2 cellular contexts compared by ENCODE assay signal in the genomic region with DNA sequence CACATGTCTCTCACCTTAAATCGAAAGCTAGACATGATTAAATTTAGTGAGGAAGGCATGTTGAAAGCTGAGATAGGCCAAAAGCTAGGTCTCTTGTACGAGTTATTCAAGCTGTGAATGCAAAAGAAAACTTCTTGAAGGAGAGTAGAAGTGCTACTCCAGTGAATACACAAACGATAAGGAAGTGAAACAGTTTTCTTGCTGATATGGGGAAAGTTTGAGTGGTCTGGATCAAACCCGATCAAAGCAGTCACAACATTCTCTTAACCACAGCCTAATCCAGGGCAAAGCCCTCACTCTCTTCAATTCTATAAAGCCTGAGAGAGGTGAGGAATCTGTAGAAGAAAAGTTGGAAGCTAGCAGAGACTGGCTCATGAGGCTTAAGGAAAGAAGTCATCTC.
TF ChIP-seq lines count a peak whose summit lies in the region.

No MANE protein-coding gene starts in this region.

TF ChIP-seq in GM23338, 12 proteins besides CTCF, POLR2A, EP300 and RAD21 (continues in another document):
- no peak for TF ChIP-seq POLR2AphosphoS5 (IDR thresholded peaks at IDR 0.05; ENCODE audit: low read depth)
- no peak for TF ChIP-seq ZNF331 (CRISPR knock-in tag; IDR thresholded peaks at IDR 0.05; ENCODE audit: low read depth)
- TF ChIP-seq EZH2phosphoT487 (IDR thresholded peaks at IDR 0.05; ENCODE audit: unreplicated experiment), result no peak
- no peak for TF ChIP-seq ZNF114 (CRISPR knock-in tag; IDR thresholded peaks at IDR 0.05)
- no peak for TF ChIP-seq EZH2 (IDR thresholded peaks at IDR 0.05; ENCODE audit: low read depth, unreplicated experiment)
- no peak for TF ChIP-seq NANOG (IDR thresholded peaks at IDR 0.05; ENCODE audit: borderline replicate concordance)
- TF ChIP-seq, protein P1, sequence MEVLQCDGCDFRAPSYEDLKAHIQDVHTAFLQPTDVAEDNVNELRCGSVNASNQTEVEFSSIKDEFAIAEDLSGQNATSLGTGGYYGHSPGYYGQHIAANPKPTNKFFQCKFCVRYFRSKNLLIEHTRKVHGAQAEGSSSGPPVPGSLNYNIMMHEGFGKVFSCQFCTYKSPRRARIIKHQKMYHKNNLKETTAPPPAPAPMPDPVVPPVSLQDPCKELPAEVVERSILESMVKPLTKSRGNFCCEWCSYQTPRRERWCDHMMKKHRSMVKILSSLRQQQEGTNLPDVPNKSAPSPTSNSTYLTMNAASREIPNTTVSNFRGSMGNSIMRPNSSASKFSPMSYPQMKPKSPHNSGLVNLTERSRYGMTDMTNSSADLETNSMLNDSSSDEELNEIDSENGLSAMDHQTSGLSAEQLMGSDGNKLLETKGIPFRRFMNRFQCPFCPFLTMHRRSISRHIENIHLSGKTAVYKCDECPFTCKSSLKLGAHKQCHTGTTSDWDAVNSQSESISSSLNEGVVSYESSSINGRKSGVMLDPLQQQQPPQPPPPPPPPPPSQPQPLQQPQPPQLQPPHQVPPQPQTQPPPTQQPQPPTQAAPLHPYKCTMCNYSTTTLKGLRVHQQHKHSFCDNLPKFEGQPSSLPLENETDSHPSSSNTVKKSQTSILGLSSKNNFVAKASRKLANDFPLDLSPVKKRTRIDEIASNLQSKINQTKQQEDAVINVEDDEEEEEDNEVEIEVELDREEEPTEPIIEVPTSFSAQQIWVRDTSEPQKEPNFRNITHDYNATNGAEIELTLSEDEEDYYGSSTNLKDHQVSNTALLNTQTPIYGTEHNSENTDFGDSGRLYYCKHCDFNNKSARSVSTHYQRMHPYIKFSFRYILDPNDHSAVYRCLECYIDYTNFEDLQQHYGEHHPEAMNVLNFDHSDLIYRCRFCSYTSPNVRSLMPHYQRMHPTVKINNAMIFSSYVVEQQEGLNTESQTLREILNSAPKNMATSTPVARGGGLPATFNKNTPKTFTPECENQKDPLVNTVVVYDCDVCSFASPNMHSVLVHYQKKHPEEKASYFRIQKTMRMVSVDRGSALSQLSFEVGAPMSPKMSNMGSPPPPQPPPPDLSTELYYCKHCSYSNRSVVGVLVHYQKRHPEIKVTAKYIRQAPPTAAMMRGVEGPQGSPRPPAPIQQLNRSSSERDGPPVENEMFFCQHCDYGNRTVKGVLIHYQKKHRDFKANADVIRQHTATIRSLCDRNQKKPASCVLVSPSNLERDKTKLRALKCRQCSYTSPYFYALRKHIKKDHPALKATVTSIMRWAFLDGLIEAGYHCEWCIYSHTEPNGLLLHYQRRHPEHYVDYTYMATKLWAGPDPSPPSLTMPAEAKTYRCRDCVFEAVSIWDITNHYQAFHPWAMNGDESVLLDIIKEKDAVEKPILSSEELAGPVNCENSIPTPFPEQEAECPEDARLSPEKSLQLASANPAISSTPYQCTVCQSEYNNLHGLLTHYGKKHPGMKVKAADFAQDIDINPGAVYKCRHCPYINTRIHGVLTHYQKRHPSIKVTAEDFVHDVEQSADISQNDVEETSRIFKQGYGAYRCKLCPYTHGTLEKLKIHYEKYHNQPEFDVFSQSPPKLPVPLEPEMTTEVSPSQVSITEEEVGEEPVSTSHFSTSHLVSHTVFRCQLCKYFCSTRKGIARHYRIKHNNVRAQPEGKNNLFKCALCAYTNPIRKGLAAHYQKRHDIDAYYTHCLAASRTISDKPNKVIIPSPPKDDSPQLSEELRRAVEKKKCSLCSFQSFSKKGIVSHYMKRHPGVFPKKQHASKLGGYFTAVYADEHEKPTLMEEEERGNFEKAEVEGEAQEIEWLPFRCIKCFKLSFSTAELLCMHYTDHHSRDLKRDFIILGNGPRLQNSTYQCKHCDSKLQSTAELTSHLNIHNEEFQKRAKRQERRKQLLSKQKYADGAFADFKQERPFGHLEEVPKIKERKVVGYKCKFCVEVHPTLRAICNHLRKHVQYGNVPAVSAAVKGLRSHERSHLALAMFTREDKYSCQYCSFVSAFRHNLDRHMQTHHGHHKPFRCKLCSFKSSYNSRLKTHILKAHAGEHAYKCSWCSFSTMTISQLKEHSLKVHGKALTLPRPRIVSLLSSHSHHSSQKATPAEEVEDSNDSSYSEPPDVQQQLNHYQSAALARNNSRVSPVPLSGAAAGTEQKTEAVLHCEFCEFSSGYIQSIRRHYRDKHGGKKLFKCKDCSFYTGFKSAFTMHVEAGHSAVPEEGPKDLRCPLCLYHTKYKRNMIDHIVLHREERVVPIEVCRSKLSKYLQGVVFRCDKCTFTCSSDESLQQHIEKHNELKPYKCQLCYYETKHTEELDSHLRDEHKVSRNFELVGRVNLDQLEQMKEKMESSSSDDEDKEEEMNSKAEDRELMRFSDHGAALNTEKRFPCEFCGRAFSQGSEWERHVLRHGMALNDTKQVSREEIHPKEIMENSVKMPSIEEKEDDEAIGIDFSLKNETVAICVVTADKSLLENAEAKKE (CRISPR knock-in tag; IDR thresholded peaks at IDR 0.05), result no peak
- TF ChIP-seq JUNB (IDR thresholded peaks at IDR 0.05; ENCODE audit: unreplicated experiment), result no peak
- no peak for TF ChIP-seq STAT1 (IDR thresholded peaks at IDR 0.05; ENCODE audit: unreplicated experiment)
- TF ChIP-seq CREB1 (CRISPR knock-in tag; IDR thresholded peaks at IDR 0.05; ENCODE audit: low read depth), result no peak
- TF ChIP-seq, protein P2, sequence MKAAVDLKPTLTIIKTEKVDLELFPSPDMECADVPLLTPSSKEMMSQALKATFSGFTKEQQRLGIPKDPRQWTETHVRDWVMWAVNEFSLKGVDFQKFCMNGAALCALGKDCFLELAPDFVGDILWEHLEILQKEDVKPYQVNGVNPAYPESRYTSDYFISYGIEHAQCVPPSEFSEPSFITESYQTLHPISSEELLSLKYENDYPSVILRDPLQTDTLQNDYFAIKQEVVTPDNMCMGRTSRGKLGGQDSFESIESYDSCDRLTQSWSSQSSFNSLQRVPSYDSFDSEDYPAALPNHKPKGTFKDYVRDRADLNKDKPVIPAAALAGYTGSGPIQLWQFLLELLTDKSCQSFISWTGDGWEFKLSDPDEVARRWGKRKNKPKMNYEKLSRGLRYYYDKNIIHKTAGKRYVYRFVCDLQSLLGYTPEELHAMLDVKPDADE (IDR thresholded peaks at IDR 0.05), result no peak

TF ChIP-seq in GM12878, 131 proteins besides CTCF, POLR2A, EP300 and RAD21:
- peak; percentile 26; the same call in 1 of the 2 replicates for TF ChIP-seq RUNX3 (IDR thresholded peaks at IDR 0.05; ENCODE audit: low read length)
- no peak for TF ChIP-seq POLR2AphosphoS2 (IDR thresholded peaks at IDR 0.05; ENCODE audit: low read depth, low read length)
- no peak for TF ChIP-seq CBX5 (IDR thresholded peaks at IDR 0.05; ENCODE audit: low read depth)
- TF ChIP-seq TAF1 (IDR thresholded peaks at IDR 0.05; ENCODE audit: borderline replicate concordance, low read depth, low read length), result no peak
- peak; percentile 51; the same call in 1 of the 2 replicates for TF ChIP-seq SPI1 (IDR thresholded peaks at IDR 0.05; ENCODE audit: borderline replicate concordance, insufficient read depth, low read depth, low read length)
- TF ChIP-seq MTA2 (IDR thresholded peaks at IDR 0.05; ENCODE audit: low read depth), result no peak
